In the genomic region with DNA sequence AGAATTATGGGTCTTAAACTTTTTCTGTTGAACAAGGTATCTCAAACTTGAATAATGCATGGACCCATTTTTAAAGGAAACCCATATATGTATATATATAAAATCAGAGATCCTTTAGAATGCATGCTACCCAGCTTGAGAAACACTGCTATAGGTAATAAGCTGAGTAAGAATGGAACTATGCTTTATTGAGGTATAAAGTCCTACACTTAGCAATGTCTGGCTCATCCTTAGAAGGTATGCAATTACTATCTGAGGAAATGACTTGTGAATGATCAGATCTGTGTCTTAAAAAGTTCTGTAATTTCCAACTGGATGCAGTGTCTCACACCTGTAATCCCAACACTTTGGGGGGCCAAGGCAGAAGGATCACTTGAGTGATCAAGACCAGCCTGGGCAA, we compare ENCODE assay signal across 32 cellular contexts. TPM values are rescaled to one million over a fixed set of nuclear protein-coding genes. Genes with fewer than 3 reads are reported as not detected.
A peak's percentile ranks its signal among the peaks of the same experiment; 100 is the strongest.
DNase-seq lines count a peak whose midpoint lies in the region; FAIRE-seq and TF ChIP-seq lines count a peak whose summit lies in the region.
"Had no signal": no experiment of that assay in that cellular context is flagged by ENCODE, and none has a peak within 500 bp of the region (broad histone marks: within the 10 kb centered on the region; RNA-seq: fewer than 3 reads in every experiment).

No MANE protein-coding gene starts in this region.

- CTCF ChIA-PET in mammary epithelial cell (lab: Charles Lee; ENCODE audit: low non-redundant PET), result no interaction called here
- CTCF ChIA-PET in A673 (lab: Charles Lee), result no interaction called here

- FAIRE-seq in GM12892 (lab: Jason Lieb, UNC), result peak; percentile 60
- FAIRE-seq: TTC549 had no signal

- H3K4me3 Mint-ChIP-seq in activated T-helper 1 cell treated with anti-CD3 and anti-CD28 coated beads, Interleukin-12 subunit alpha, Interleukin-12 subunit beta, Interleukin-2, Interleukin-4 antibody, amounts not matched to agents 30 ng/mL and 10 ng/mL and 1 ng/mL, durations not matched to agents 14 hours and 24 hours and 36 hours, result no peak overlapping the region
- H3K4me3 Mint-ChIP-seq: activated naive CD4-positive, alpha-beta T cell treated with anti-CD3 and anti-CD28 coated beads for 36 hours; endodermal cell; stimulated activated memory B cell treated with anti-CD40 and anti-IgM and Interleukin-4, amounts not matched to agents 10 μg/mL and 1 μg/mL and 100 μg/mL, for 72 hours had no signal

- POLR2A ChIA-PET in A673 (lab: Charles Lee; ENCODE audit: low non-redundant PET), result no interaction called here

- H3K4me1 ChIP-seq in mammary epithelial cell (ENCODE audit: insufficient read depth, low read length) (peaks cover 32% of the 10 kb centered on the region), breast epithelium (peaks cover 0 to 8% of the 10 kb centered on the region in 2 donors), thymus (ENCODE audit: control insufficient read depth, insufficient read depth, low read length) (peaks cover 31% of the 10 kb centered on the region), A673 (ENCODE audit: insufficient read depth, low read length, poor library complexity, severe bottlenecking) (peaks cover 37% of the 10 kb centered on the region)

- H4K20me1 ChIP-seq in mammary epithelial cell (ENCODE audit: insufficient read depth, low read length), result no peaks in the 10 kb centered on the region

- peaks cover 57% of the 10 kb centered on the region for H3K4me1 Mint-ChIP-seq in activated T-helper 1 cell treated with anti-CD3 and anti-CD28 coated beads, Interleukin-12 subunit alpha, Interleukin-12 subunit beta, Interleukin-2, Interleukin-4 antibody, amounts not matched to agents 30 ng/mL and 10 ng/mL and 1 ng/mL, durations not matched to agents 14 hours and 24 hours and 36 hours (ENCODE audit: low read depth)

- dilution Hi-C loops in mammary epithelial cell (cut with HindIII; ENCODE audit: low sequenced_read_pairs), result loop anchor here (10.0 kb wide), 1 partner anchor 182 kb away; the partner anchor contains the start of gene CAMK1G

- peak overlapping the region; percentile 32 for H3K27ac Mint-ChIP-seq in activated T-helper 1 cell treated with anti-CD3 and anti-CD28 coated beads, Interleukin-12 subunit alpha, Interleukin-12 subunit beta, Interleukin-2, Interleukin-4 antibody, amounts not matched to agents 30 ng/mL and 10 ng/mL and 1 ng/mL, durations not matched to agents 14 hours and 24 hours and 36 hours
- H3K27ac Mint-ChIP-seq: activated naive CD4-positive, alpha-beta T cell treated with anti-CD3 and anti-CD28 coated beads for 36 hours; endodermal cell; stimulated activated memory B cell treated with anti-CD40 and anti-IgM and Interleukin-4, amounts not matched to agents 10 μg/mL and 1 μg/mL and 100 μg/mL, for 72 hours had no signal

- H3K9me3 Mint-ChIP-seq in activated T-helper 1 cell treated with anti-CD3 and anti-CD28 coated beads, Interleukin-12 subunit alpha, Interleukin-12 subunit beta, Interleukin-2, Interleukin-4 antibody, amounts not matched to agents 30 ng/mL and 10 ng/mL and 1 ng/mL, durations not matched to agents 14 hours and 24 hours and 36 hours, result no peaks in the 10 kb centered on the region
- H3K9me3 Mint-ChIP-seq: activated naive CD4-positive, alpha-beta T cell treated with anti-CD3 and anti-CD28 coated beads for 36 hours; endodermal cell; immature natural killer cell; naive thymus-derived CD8-positive, alpha-beta T cell; stimulated activated memory B cell treated with anti-CD40 and anti-IgM and Interleukin-4, amounts not matched to agents 10 μg/mL and 1 μg/mL and 100 μg/mL, for 72 hours had no signal

- TF ChIP-seq CTCF in mammary epithelial cell (conservative IDR thresholded peaks at IDR 0.05 in 1 of 2, IDR thresholded peaks at IDR 0.05 in 1 of 2; ENCODE audit: extremely low read depth in 1 of 2, insufficient read depth in 1 of 2, low read depth in 1 of 2, low read length in 2 of 2) (no peak), breast epithelium (IDR thresholded peaks at IDR 0.05) (no peak), A673 (conservative IDR thresholded peaks at IDR 0.05; ENCODE audit: low read depth, low read length) (no peak)

- intact Hi-C loops in mammary epithelial cell (cut with micrococcal nuclease), result no loop called here
- intact Hi-C loops in breast epithelium (cut with DNase I; ENCODE audit: low total_unique reads), result no loop called here
- intact Hi-C loops in activated T-helper 1 cell treated with anti-CD3 and anti-CD28 coated beads, Interleukin-12 subunit alpha, Interleukin-12 subunit beta, Interleukin-2, Interleukin-4 antibody, amounts not matched to agents 30 ng/mL and 10 ng/mL and 1 ng/mL, durations not matched to agents 14 hours and 24 hours and 36 hours (cut with micrococcal nuclease), result loop anchor here (5.0 to 10.0 kb wide), 2 partner anchors 565 to 1498 kb away; no protein-coding TSS in a partner anchor
- intact Hi-C loops in A673 (cut with micrococcal nuclease; ENCODE audit: unreplicated experiment), result no loop called here

- DNase-seq in mammary epithelial cell (peak; percentile 6), breast epithelium (ENCODE audit: low spot score in 2 of 2) (no peak), GM12892 (ENCODE audit: insufficient read length) (no peak), Ammon's horn (ENCODE audit: low spot score) (no peak), A673 (ENCODE audit: low spot score) (no peak)
- no peak for DNase-seq in activated T-helper 1 cell treated with anti-CD3 and anti-CD28 coated beads, Interleukin-12 subunit alpha, Interleukin-12 subunit beta, Interleukin-2, Interleukin-4 antibody, amounts not matched to agents 30 ng/mL and 10 ng/mL and 1 ng/mL, durations not matched to agents 14 hours and 24 hours and 36 hours (ENCODE audit: low spot score)
- DNase-seq: activated CD4-positive, alpha-beta T cell treated with anti-CD3 and anti-CD28 coated beads for 48 hours; activated naive CD4-positive, alpha-beta T cell treated with anti-CD3 and anti-CD28 coated beads for 36 hours; aorta; COR-L47; cortex of kidney; DMS79; endodermal cell; esophagus squamous epithelium; gastrocnemius medialis; GOT3; immature natural killer cell; KG1; mesendoderm; naive thymus-derived CD8-positive, alpha-beta T cell; NCI-H146; PC-9; SHP77 treated with DMSO at 0.1 percent for 48 hours; testis had no signal

- H3K36me3 ChIP-seq in mammary epithelial cell (ENCODE audit: insufficient read depth, low read length), result no peaks in the 10 kb centered on the region
- H3K36me3 ChIP-seq in breast epithelium, result no peaks in the 10 kb centered on the region
- H3K36me3 ChIP-seq in thymus (ENCODE audit: control insufficient read depth, insufficient read depth), result peaks cover 48% of the 10 kb centered on the region
- no peaks in the 10 kb centered on the region for H3K36me3 ChIP-seq in A673 (ENCODE audit: insufficient read depth, low read length, poor library complexity, severe bottlenecking)
- H3K36me3 ChIP-seq: esophagus squamous epithelium, gastrocnemius medialis had no signal

- H3K9me3 ChIP-seq in mammary epithelial cell (replicated peaks; ENCODE audit: insufficient read depth, low read length), result no peaks in the 10 kb centered on the region
- no peaks in the 10 kb centered on the region for H3K9me3 ChIP-seq in breast epithelium
- H3K9me3 ChIP-seq in thymus (ENCODE audit: control insufficient read depth), result no peaks in the 10 kb centered on the region
- H3K9me3 ChIP-seq in A673 (ENCODE audit: low read depth, low read length, poor library complexity, severe bottlenecking), result no peaks in the 10 kb centered on the region
- H3K9me3 ChIP-seq: esophagus squamous epithelium, gastrocnemius medialis, testis had no signal

- H3K27ac ChIP-seq in mammary epithelial cell (ENCODE audit: insufficient read depth, low read depth, low read length), result no peak overlapping the region
- no peak overlapping the region for H3K27ac ChIP-seq in breast epithelium
- H3K27ac ChIP-seq in thymus (ENCODE audit: low read depth), result peak overlapping the region; percentile 31
- H3K27ac ChIP-seq in A673 (ENCODE audit: low read depth, low read length, poor library complexity, severe bottlenecking), result no peak overlapping the region
- H3K27ac ChIP-seq: gastrocnemius medialis, hepatocyte, PC-9, testis had no signal

- H3K9ac ChIP-seq in mammary epithelial cell (ENCODE audit: insufficient read depth, low read length), result no peak overlapping the region

- H3K4me3 ChIP-seq in mammary epithelial cell (replicated peaks in 1 of 3; ENCODE audit: insufficient read depth in 1 of 3, low read depth in 2 of 3, low read length in 3 of 3) (no peak overlapping the region), breast epithelium (no peak overlapping the region), thymus (ENCODE audit: low read length) (peak overlapping the region; percentile 84), A673 (ENCODE audit: low read depth, low read length, poor library complexity, severe bottlenecking) (no peak overlapping the region)
- H3K4me3 ChIP-seq: esophagus squamous epithelium, gastrocnemius medialis, hepatocyte, PC-9, smooth muscle cell, testis had no signal

- TF ChIP-seq POLR2A in breast epithelium (IDR thresholded peaks at IDR 0.05), result no peak
- TF ChIP-seq POLR2A in GM12892 (IDR thresholded peaks at IDR 0.05; ENCODE audit: low read depth, low read length), result no peak

- H3K27me3 Mint-ChIP-seq in activated T-helper 1 cell treated with anti-CD3 and anti-CD28 coated beads, Interleukin-12 subunit alpha, Interleukin-12 subunit beta, Interleukin-2, Interleukin-4 antibody, amounts not matched to agents 30 ng/mL and 10 ng/mL and 1 ng/mL, durations not matched to agents 14 hours and 24 hours and 36 hours (ENCODE audit: insufficient read depth), result no peaks in the 10 kb centered on the region
- H3K27me3 Mint-ChIP-seq: naive thymus-derived CD8-positive, alpha-beta T cell; stimulated activated memory B cell treated with anti-CD40 and anti-IgM and Interleukin-4, amounts not matched to agents 10 μg/mL and 1 μg/mL and 100 μg/mL, for 72 hours had no signal

- H3K27me3 ChIP-seq in mammary epithelial cell (ENCODE audit: insufficient read depth, low read length) (no peaks in the 10 kb centered on the region), breast epithelium (no peaks in the 10 kb centered on the region), thymus (ENCODE audit: control insufficient read depth, insufficient read depth) (no peaks in the 10 kb centered on the region), A673 (replicated peaks; ENCODE audit: insufficient read depth, low read depth, low read length, poor library complexity) (no peaks in the 10 kb centered on the region)
- H3K27me3 ChIP-seq: esophagus squamous epithelium, gastrocnemius medialis, hepatocyte, testis had no signal

- H3K79me2 ChIP-seq in mammary epithelial cell (ENCODE audit: insufficient read depth, low read length), result no peaks in the 10 kb centered on the region
- H3K79me2 ChIP-seq: hepatocyte had no signal

- no peak overlapping the region for H3K4me2 ChIP-seq in mammary epithelial cell (ENCODE audit: insufficient read depth, low read depth, low read length)
- H3K4me2 ChIP-seq: hepatocyte, PC-9, smooth muscle cell had no signal

- in situ Hi-C loops in mammary epithelial cell (cut with MboI; ENCODE audit: low sequenced_read_pairs in 2 of 2), result no loop called here

- peaks cover 55% of the 10 kb centered on the region for H3K36me3 Mint-ChIP-seq in activated T-helper 1 cell treated with anti-CD3 and anti-CD28 coated beads, Interleukin-12 subunit alpha, Interleukin-12 subunit beta, Interleukin-2, Interleukin-4 antibody, amounts not matched to agents 30 ng/mL and 10 ng/mL and 1 ng/mL, durations not matched to agents 14 hours and 24 hours and 36 hours (ENCODE audit: low read depth)

- no peak overlapping the region for H2AFZ ChIP-seq in mammary epithelial cell (ENCODE audit: low read depth, low read length)
- H2AFZ ChIP-seq: hepatocyte, PC-9 had no signal

- BruUV-seq in mammary epithelial cell (replicated peaks; lab: Mats Ljungman, UMichigan) (no TSS peak), A673 (replicated peaks; lab: Mats Ljungman, UMichigan) (no TSS peak)

RNA-seq across cellular contexts. Expression of gene TRAF3IP3, which starts 11.3 kb away (rescaled TPM):
- under 1 TPM in 1 of 2 donors, not detected in 1; 0.28 TPM for total RNA-seq in mammary epithelial cell
- not detected for polyA plus RNA-seq in mammary epithelial cell
- not detected for polyA minus RNA-seq in mammary epithelial cell
- total RNA-seq in breast epithelium, result 1 to 10 TPM; 3.6 to 4.6 (median 4.4) TPM
- 96.9 TPM for polyA plus RNA-seq in GM12892 (2012; ENCODE audit: missing spikeins)
- 378 and 384 TPM in 2 replicates for total RNA-seq in activated T-helper 1 cell treated with anti-CD3 and anti-CD28 coated beads, Interleukin-12 subunit alpha, Interleukin-12 subunit beta, Interleukin-2, Interleukin-4 antibody, amounts not matched to agents 30 ng/mL and 10 ng/mL and 1 ng/mL, durations not matched to agents 14 hours and 24 hours and 36 hours
- 142 TPM for polyA plus RNA-seq in thymus
- total RNA-seq in A673 (2021), result 1.2 and 1.6 TPM in 2 replicates
- total RNA-seq: endodermal cell, NCI-H460, osteocyte, PC-9, renal cortical epithelial cell had no signal
- polyA plus RNA-seq: smooth muscle cell had no signal

RNA-seq across cellular contexts. Expression of gene C1orf74, which starts 17.3 kb away (rescaled TPM):
- total RNA-seq in mammary epithelial cell (10 to 100 TPM; 29.8 to 50.1 TPM), breast epithelium (1 to 10 TPM in 2 of 3 donors, under 1 TPM in 1; 0.64 to 3.1 (median 2.0) TPM), A673 (2021) (4.2 and 5.0 TPM in 2 replicates)
- polyA plus RNA-seq in mammary epithelial cell (13.2 TPM), thymus (2.8 TPM)
- 28.7 TPM for polyA minus RNA-seq in mammary epithelial cell
- 2.7 TPM for polyA plus RNA-seq in GM12892 (2012; ENCODE audit: missing spikeins)
- total RNA-seq in activated T-helper 1 cell treated with anti-CD3 and anti-CD28 coated beads, Interleukin-12 subunit alpha, Interleukin-12 subunit beta, Interleukin-2, Interleukin-4 antibody, amounts not matched to agents 30 ng/mL and 10 ng/mL and 1 ng/mL, durations not matched to agents 14 hours and 24 hours and 36 hours, result 2.9 and 3.2 TPM in 2 replicates

RNA-seq across cellular contexts. Expression of gene IRF6, which starts 38.8 kb away (rescaled TPM):
- total RNA-seq in mammary epithelial cell (100 to 1,000 TPM; 261 to 422 TPM), breast epithelium (10 to 100 TPM in 2 of 3 donors, 1 to 10 TPM in 1; 1.9 to 81.8 (median 42.9) TPM), A673 (2021) (0.17 and 0.28 TPM in 2 replicates)
- polyA plus RNA-seq in mammary epithelial cell (252 TPM), thymus (39.9 TPM)
- 369 TPM for polyA minus RNA-seq in mammary epithelial cell
- polyA plus RNA-seq in GM12892 (2012; ENCODE audit: missing spikeins), result 1.2 TPM
- total RNA-seq in activated T-helper 1 cell treated with anti-CD3 and anti-CD28 coated beads, Interleukin-12 subunit alpha, Interleukin-12 subunit beta, Interleukin-2, Interleukin-4 antibody, amounts not matched to agents 30 ng/mL and 10 ng/mL and 1 ng/mL, durations not matched to agents 14 hours and 24 hours and 36 hours, result 0.16 and 0.17 TPM in 2 replicates
- total RNA-seq: osteocyte had no signal

Comparison
In these comparisons a context has a peak if more than half of its experiments do, and no peak if none do; other contexts are left out.
1. RNA of gene TRAF3IP3, which starts 11.3 kb away (total RNA-seq): 378 to 384 TPM in activated T-helper 1 cell treated with anti-CD3 and anti-CD28 coated beads, Interleukin-12 subunit alpha, Interleukin-12 subunit beta, Interleukin-2, Interleukin-4 antibody, amounts not matched to agents 30 ng/mL and 10 ng/mL and 1 ng/mL, durations not matched to agents 14 hours and 24 hours and 36 hours; 3.6 to 4.6 TPM in breast epithelium, 1.2 to 1.6 TPM in A673 and 0.28 TPM in mammary epithelial cell; every median in the first group is over 10 times any median in the second.